ENCODE assay signal across 25 cellular contexts in genomic region chr5:56759521-56759920, GRCh38. TPM values are rescaled to one million over a fixed set of nuclear protein-coding genes. Genes with fewer than 3 reads are reported as not detected.
DNase-seq lines count a peak whose midpoint lies in the region; ATAC-seq and TF ChIP-seq lines count a peak whose summit lies in the region.
"Had no signal": no experiment of that assay in that cellular context is flagged by ENCODE, and none has a peak within 500 bp of the region (broad histone marks: within the 10 kb centered on the region; RNA-seq: fewer than 3 reads in every experiment).

No MANE protein-coding gene starts in this region.

- 35 to 45% (median 43%) methylated on average over 4 of the region's 4 CpGs for WGBS in adrenal gland, 4 donors

- intact Hi-C loops in cardiac septum (cut with DNase I) (no loop called here), adrenal gland (cut with DNase I) (no loop called here)

- H3K4me1 Mint-ChIP-seq in naive B cell, result peaks cover 38 to 62% (median 59%) of the 10 kb centered on the region in 3 donors
- H3K4me1 Mint-ChIP-seq in effector memory CD8-positive, alpha-beta T cell (ENCODE audit: low read depth in 2 of 2), result peaks cover 0 to 4% of the 10 kb centered on the region in 2 donors

- H3K4me1 ChIP-seq in cardiac muscle cell (ENCODE audit: low read depth), result peaks cover 24% of the 10 kb centered on the region
- H3K4me1 ChIP-seq in adrenal gland (replicated peaks in 1 of 2), result peaks cover 0 to 20% of the 10 kb centered on the region in 2 donors
- peaks cover 2% of the 10 kb centered on the region; the same call in 1 of the 2 replicates for H3K4me1 ChIP-seq in HAP-1
- H3K4me1 ChIP-seq: A549, colonic mucosa, gastroesophageal sphincter, tibial artery had no signal

- H3K27ac ChIP-seq in cardiac muscle cell (peak overlapping the region; percentile 2), adrenal gland (no peak overlapping the region)
- H3K27ac ChIP-seq: A549, colonic mucosa, gastroesophageal sphincter, tibial artery had no signal

- H3K27me3 ChIP-seq in cardiac muscle cell, result no peaks in the 10 kb centered on the region
- no peaks in the 10 kb centered on the region for H3K27me3 ChIP-seq in adrenal gland
- no peaks in the 10 kb centered on the region for H3K27me3 ChIP-seq in HAP-1 (ENCODE audit: low read depth)
- H3K27me3 ChIP-seq: colonic mucosa, gastroesophageal sphincter, tibial artery had no signal

- no peaks in the 10 kb centered on the region for H3K27me3 Mint-ChIP-seq in naive B cell
- H3K27me3 Mint-ChIP-seq in effector memory CD8-positive, alpha-beta T cell, result peaks cover 19 to 20% of the 10 kb centered on the region in 2 donors
- H3K27me3 Mint-ChIP-seq: activated CD4-positive, alpha-beta T cell treated with anti-CD3 and anti-CD28 coated beads for 36 hours; T-helper 17 cell had no signal

- H3K4me3 ChIP-seq in cardiac muscle cell (no peak overlapping the region), adrenal gland (no peak overlapping the region), HAP-1 (no peak overlapping the region)
- H3K4me3 ChIP-seq: A549, colonic mucosa, gastroesophageal sphincter, tibial artery had no signal

- in situ Hi-C loops in HAP-1 (cut with MboI; ENCODE audit: low sequenced_read_pairs), result no loop called here

- H3K4me3 Mint-ChIP-seq in naive B cell, result peak overlapping the region in 2 of 8 donors; percentile 7 to 30
- no peak overlapping the region for H3K4me3 Mint-ChIP-seq in effector memory CD8-positive, alpha-beta T cell
- H3K4me3 Mint-ChIP-seq: activated CD4-positive, alpha-beta T cell treated with anti-CD3 and anti-CD28 coated beads for 36 hours; H9; T-helper 17 cell had no signal

- no peaks in the 10 kb centered on the region for H3K9me3 Mint-ChIP-seq in naive B cell
- no peaks in the 10 kb centered on the region for H3K9me3 Mint-ChIP-seq in effector memory CD8-positive, alpha-beta T cell
- H3K9me3 Mint-ChIP-seq: H9 had no signal

- TF ChIP-seq POLR2A in adrenal gland (IDR thresholded peaks at IDR 0.05), result no peak

- H3K36me3 Mint-ChIP-seq in naive B cell, result no peaks in the 10 kb centered on the region
- H3K36me3 Mint-ChIP-seq in effector memory CD8-positive, alpha-beta T cell (ENCODE audit: insufficient read depth), result no peaks in the 10 kb centered on the region

- ATAC-seq in naive B cell (ENCODE audit: low read depth in 2 of 2), result no peak
- no peak for ATAC-seq in effector memory CD8-positive, alpha-beta T cell (replicated peaks)
- no peak for ATAC-seq in GM19395 (IDR thresholded peaks at IDR 0.05; ENCODE audit: unreplicated experiment)
- ATAC-seq: A549; activated CD4-positive, alpha-beta T cell treated with anti-CD3 and anti-CD28 coated beads for 36 hours; gastroesophageal sphincter; right cardiac atrium; T-helper 17 cell had no signal

- DNase-seq in cardiac muscle cell (ENCODE audit: low read depth in 1 of 2, low spot score in 1 of 2), result no peak
- DNase-seq in cardiac septum (ENCODE audit: low spot score), result no peak
- DNase-seq in adrenal gland, result peak in 6 of 7 donors; percentile 22 to 63 (median 50)
- no peak for DNase-seq in naive B cell
- DNase-seq in stimulated activated CD4-positive, alpha-beta T cell treated with anti-CD3 and anti-CD28 coated beads, Interleukin-12 subunit alpha, Interleukin-12 subunit beta, amount 100 ng/mL, for 4 hours, result no peak
- no peak for DNase-seq in effector memory CD8-positive, alpha-beta T cell
- DNase-seq in HAP-1 (ENCODE audit: low spot score in 2 of 2), result no peak
- DNase-seq: activated CD4-positive, alpha-beta T cell treated with anti-CD3 and anti-CD28 coated beads for 36 hours; activated gamma-delta T cell; C1 segment of cervical spinal cord; colonic mucosa; H9; MV-4-11; NCI-H146; NCI-H524; occipital lobe; right cardiac atrium; SK-N-SH; stimulated activated CD4-positive, alpha-beta T cell treated with anti-CD3 and anti-CD28 coated beads, Interleukin-4, amount 100 ng/mL, for 4 hours; stimulated activated naive CD4-positive, alpha-beta T cell treated with Interleukin-2 at 50 U/mL for 16 hours; T-helper 17 cell; tibial artery had no signal

- H3K9me3 ChIP-seq in cardiac muscle cell (ENCODE audit: low read depth) (no peaks in the 10 kb centered on the region), adrenal gland (replicated peaks in 1 of 3) (no peaks in the 10 kb centered on the region), HAP-1 (no peaks in the 10 kb centered on the region)
- H3K9me3 ChIP-seq: A549, colonic mucosa, gastroesophageal sphincter, SK-N-SH, tibial artery had no signal

- no peaks in the 10 kb centered on the region for H3K36me3 ChIP-seq in cardiac muscle cell
- H3K36me3 ChIP-seq in adrenal gland (replicated peaks in 1 of 2), result no peaks in the 10 kb centered on the region
- no peaks in the 10 kb centered on the region for H3K36me3 ChIP-seq in HAP-1 (replicated peaks)
- H3K36me3 ChIP-seq: colonic mucosa, gastroesophageal sphincter, tibial artery had no signal

- TF ChIP-seq CTCF in cardiac muscle cell (IDR thresholded peaks at IDR 0.05; ENCODE audit: low read depth, low read length) (no peak), adrenal gland (IDR thresholded peaks at IDR 0.05) (no peak)

- H3K27ac Mint-ChIP-seq in naive B cell, result peak overlapping the region in 5 of 6 donors; percentile 25 to 82 (median 44)
- no peak overlapping the region for H3K27ac Mint-ChIP-seq in effector memory CD8-positive, alpha-beta T cell
- H3K27ac Mint-ChIP-seq: activated CD4-positive, alpha-beta T cell treated with anti-CD3 and anti-CD28 coated beads for 36 hours; H9; T-helper 17 cell had no signal

RNA-seq across cellular contexts. Expression of gene MAP3K1, which starts 55.8 kb away (rescaled TPM):
- 18.4 and 24.0 TPM in 2 replicates for total RNA-seq in cardiac muscle cell
- 11.2 and 14.5 TPM in 2 replicates for polyA plus RNA-seq in cardiac muscle cell
- total RNA-seq in cardiac septum, result 6.8 TPM
- 10 to 100 TPM; 12.2 to 22.9 (median 16.4) TPM for total RNA-seq in adrenal gland
- polyA plus RNA-seq in adrenal gland, result 10 to 100 TPM in 1 of 3 donors, 1 to 10 TPM in 2; 4.9 to 10.3 (median 6.0) TPM
- 100 to 1,000 TPM in 1 of 6 donors, 10 to 100 TPM in 5; 39.8 to 106 (median 90.2) TPM for polyA plus RNA-seq in naive B cell (ENCODE audit: low read depth in 6 of 6)

Comparison
In these comparisons a context has a peak if more than half of its experiments do, and no peak if none do; other contexts are left out.
1. DNase-seq: peak in adrenal gland (6 of 7); none in cardiac muscle cell (0 of 2), cardiac septum (single experiment), naive B cell (single experiment), stimulated activated CD4-positive, alpha-beta T cell treated with anti-CD3 and anti-CD28 coated beads, Interleukin-12 subunit alpha, Interleukin-12 subunit beta, amount 100 ng/mL, for 4 hours (single experiment), effector memory CD8-positive, alpha-beta T cell (0 of 3) and HAP-1 (0 of 2).
2. H3K27ac Mint-ChIP-seq: peak in naive B cell (5 of 6); none in effector memory CD8-positive, alpha-beta T cell (0 of 2).